8 cellular contexts compared by ENCODE assay signal in genomic region chr20:46689082-46689753, GRCh38. TPM values are rescaled to one million over a fixed set of nuclear protein-coding genes. Genes with fewer than 3 reads are reported as not detected.
DNase-seq lines count a peak whose midpoint lies in the region; ATAC-seq and TF ChIP-seq lines count a peak whose summit lies in the region.

Gene TP53RK, minus strand, starts transcription at chr20:46689444. Its CDS starts 30 bp downstream, at chr20:46689414.

- peak within 1 kb of the TSS; percentile 73 for H2AK5ac ChIP-seq in trophoblast cell (ENCODE audit: low read length)

- H3K9me3 ChIP-seq in cardiac muscle cell (ENCODE audit: low read depth) (no peaks in the 10 kb centered on the region), trophoblast cell (ENCODE audit: insufficient read depth, low read depth, low read length) (no peaks in the 10 kb centered on the region), transverse colon (no peaks in the 10 kb centered on the region)

- H3K27ac ChIP-seq in cardiac muscle cell = peak within 1 kb of the TSS; percentile 89
- H3K27ac ChIP-seq in trophoblast cell (ENCODE audit: low read depth, low read length) = peak within 1 kb of the TSS; percentile 99
- H3K27ac ChIP-seq in transverse colon = peak within 1 kb of the TSS; percentile 97 to 99 (median 98)

- peak; percentile 63 for DNase-seq in NCI-H1417 treated with DMSO at 0.1 percent for 48 hours (lab: John Stamatoyannopoulos, UW)
- peak; percentile 97 for DNase-seq in SW480 (ENCODE audit: low spot score)
- peak; percentile 95 for DNase-seq in activated naive CD8-positive, alpha-beta T cell treated with anti-CD3 and anti-CD28 coated beads, Interleukin-2, amount 50 U/mL, for 24 hours
- peak; percentile 98 to 100 for DNase-seq in cardiac muscle cell (ENCODE audit: low read depth in 1 of 2, low spot score in 1 of 2)
- peak; percentile 100 for DNase-seq in trophoblast cell
- DNase-seq in transverse colon = peak; percentile 99

- peak within 1 kb of the TSS; percentile 91 for H3K18ac ChIP-seq in trophoblast cell (ENCODE audit: low read length)

- H3K79me2 ChIP-seq in trophoblast cell (ENCODE audit: control insufficient read depth, insufficient read depth, low read length, poor library complexity) = peaks cover 14% of the 10 kb centered on the region

- H4K12ac ChIP-seq in trophoblast cell (ENCODE audit: low read depth, low read length) = peak within 1 kb of the TSS; percentile 91

- peak within 1 kb of the TSS; percentile 95 for H2BK5ac ChIP-seq in trophoblast cell (ENCODE audit: low read depth, low read length, poor library complexity)

- H3K9me3 Mint-ChIP-seq in activated naive CD8-positive, alpha-beta T cell treated with anti-CD3 and anti-CD28 coated beads, Interleukin-2, amount 50 U/mL, for 24 hours = no peaks in the 10 kb centered on the region

- H3K36me3 ChIP-seq in cardiac muscle cell (no peaks in the 10 kb centered on the region), trophoblast cell (ENCODE audit: control insufficient read depth in 1 of 2, insufficient read depth in 2 of 2, low read length in 2 of 2) (peaks cover 4% of the 10 kb centered on the region in 2 experiments), transverse colon (peaks cover 0 to 13% (median 0%) of the 10 kb centered on the region in 4 donors)

- peak; percentile 90 for ATAC-seq in HG02763 (IDR thresholded peaks at IDR 0.05; ENCODE audit: unreplicated experiment)
- peak; percentile 97 for ATAC-seq in activated naive CD8-positive, alpha-beta T cell treated with anti-CD3 and anti-CD28 coated beads, Interleukin-2, amount 50 U/mL, for 24 hours

- peaks cover 49% of the 10 kb centered on the region for H3K4me1 Mint-ChIP-seq in activated naive CD8-positive, alpha-beta T cell treated with anti-CD3 and anti-CD28 coated beads, Interleukin-2, amount 50 U/mL, for 24 hours

- H3K27ac Mint-ChIP-seq in activated naive CD8-positive, alpha-beta T cell treated with anti-CD3 and anti-CD28 coated beads, Interleukin-2, amount 50 U/mL, for 24 hours = peak within 1 kb of the TSS; percentile 90

- no peaks in the 10 kb centered on the region for H3K27me3 Mint-ChIP-seq in activated naive CD8-positive, alpha-beta T cell treated with anti-CD3 and anti-CD28 coated beads, Interleukin-2, amount 50 U/mL, for 24 hours

- peak; percentile 90 for TF ChIP-seq POLR2A in transverse colon (IDR thresholded peaks at IDR 0.05)

- TF ChIP-seq EP300 in transverse colon (IDR thresholded peaks at IDR 0.05; ENCODE audit: low read depth) = no peak

- peak within 1 kb of the TSS; percentile 99 for H3K9ac ChIP-seq in trophoblast cell (ENCODE audit: low read length)

- WGBS in trophoblast cell (ENCODE audit: extremely low coverage, insufficient coverage, insufficient read length) = no CpG with 5 or more reads among the region's 71 CpGs
- 0% methylated on average over 23 of the region's 71 CpGs; no CpG with 5 or more reads in 1 of the 2 donors for WGBS in transverse colon (ENCODE audit: low coverage in 1 of 2), 2 donors

- peak within 1 kb of the TSS; percentile 72 for H3K4me2 ChIP-seq in trophoblast cell (ENCODE audit: low read length)

- TF ChIP-seq CTCF in GM12873 (IDR thresholded peaks at IDR 0.05; ENCODE audit: insufficient read depth, low read depth, low read length, missing control alignments) (peak; percentile 35), cardiac muscle cell (IDR thresholded peaks at IDR 0.05; ENCODE audit: low read depth, low read length) (no peak), transverse colon (IDR thresholded peaks at IDR 0.05) (peak; percentile 40 to 84 (median 44))

- intact Hi-C loops in transverse colon (cut with DNase I; ENCODE audit: low total_unique reads) = no loop called here

- H2AFZ ChIP-seq in trophoblast cell (ENCODE audit: insufficient read depth, low read length, poor library complexity) = peak within 1 kb of the TSS; percentile 85

- H3K14ac ChIP-seq in trophoblast cell (ENCODE audit: low read length) = peak within 1 kb of the TSS; percentile 99

- peak within 1 kb of the TSS; percentile 99 for H4K8ac ChIP-seq in trophoblast cell (ENCODE audit: low read depth, low read length)

- H2BK12ac ChIP-seq in trophoblast cell (ENCODE audit: low read length) = no peak within 1 kb of the TSS

- H3K4me1 ChIP-seq in cardiac muscle cell (ENCODE audit: low read depth) (peaks cover 7% of the 10 kb centered on the region), trophoblast cell (ENCODE audit: control insufficient read depth in 1 of 2, insufficient read depth in 2 of 2, low read length in 2 of 2) (peaks cover 0 to 9% of the 10 kb centered on the region in 2 experiments), transverse colon (peaks cover 8 to 30% (median 24%) of the 10 kb centered on the region in 4 donors)

- H3K79me1 ChIP-seq in trophoblast cell (ENCODE audit: low read length) = peaks cover 8% of the 10 kb centered on the region

- H3K4me3 ChIP-seq in cardiac muscle cell (peak within 1 kb of the TSS; percentile 64), trophoblast cell (ENCODE audit: low read depth, low read length) (peak within 1 kb of the TSS; percentile 96), transverse colon (peak within 1 kb of the TSS; percentile 66 to 94 (median 86))

- peak within 1 kb of the TSS; percentile 92 for H3K4ac ChIP-seq in trophoblast cell (ENCODE audit: low read depth, low read length)

- H3K4me3 Mint-ChIP-seq in activated naive CD8-positive, alpha-beta T cell treated with anti-CD3 and anti-CD28 coated beads, Interleukin-2, amount 50 U/mL, for 24 hours = peak within 1 kb of the TSS; percentile 93

- peak within 1 kb of the TSS; percentile 84 for H4K91ac ChIP-seq in trophoblast cell (ENCODE audit: low read depth, low read length)

- H3K23ac ChIP-seq in trophoblast cell (ENCODE audit: low read length) = no peak within 1 kb of the TSS

- in situ Hi-C loops in transverse colon (cut with MboI; ENCODE audit: low pct_ligation_motif_present in 1 of 4, low pct_unique_long_range_greater_than_20kb in 1 of 4, low sequenced_read_pairs in 3 of 4) = loop anchor here in 2 of 4 donors (10.0 to 25.0 kb wide), 2 partner anchors 164 to 177 kb away; partner anchors contain the start of gene ZNF334 (in 1 of the 2)

- H2BK120ac ChIP-seq in trophoblast cell (ENCODE audit: insufficient read depth, low read length, poor library complexity) = peak within 1 kb of the TSS; percentile 93

- peaks cover 23% of the 10 kb centered on the region for H3K36me3 Mint-ChIP-seq in activated naive CD8-positive, alpha-beta T cell treated with anti-CD3 and anti-CD28 coated beads, Interleukin-2, amount 50 U/mL, for 24 hours (ENCODE audit: low read depth)

- H3K27me3 ChIP-seq in cardiac muscle cell = no peaks in the 10 kb centered on the region
- H3K27me3 ChIP-seq in trophoblast cell (ENCODE audit: insufficient read depth, low read length) = no peaks in the 10 kb centered on the region
- H3K27me3 ChIP-seq in transverse colon = no peaks in the 10 kb centered on the region

RNA-seq across cellular contexts. Expression of gene TP53RK, which starts in this region (rescaled TPM):
- 19.6 and 21.2 TPM in 2 replicates for total RNA-seq in cardiac muscle cell
- 15.8 and 16.1 TPM in 2 replicates for polyA plus RNA-seq in cardiac muscle cell
- 11.1 and 11.8 TPM in 2 replicates for polyA plus RNA-seq in trophoblast cell (2013)
- 10 to 100 TPM; 12.4 to 26.7 (median 18.3) TPM for total RNA-seq in transverse colon

Comparison
In these comparisons a context has a peak if more than half of its experiments do, and no peak if none do; other contexts are left out.
1. Peak in every context shown above with its lines: DNase-seq, ATAC-seq, H3K4me3 ChIP-seq and H3K27ac ChIP-seq.